32 cellular contexts compared by ENCODE assay signal in the genomic region with DNA sequence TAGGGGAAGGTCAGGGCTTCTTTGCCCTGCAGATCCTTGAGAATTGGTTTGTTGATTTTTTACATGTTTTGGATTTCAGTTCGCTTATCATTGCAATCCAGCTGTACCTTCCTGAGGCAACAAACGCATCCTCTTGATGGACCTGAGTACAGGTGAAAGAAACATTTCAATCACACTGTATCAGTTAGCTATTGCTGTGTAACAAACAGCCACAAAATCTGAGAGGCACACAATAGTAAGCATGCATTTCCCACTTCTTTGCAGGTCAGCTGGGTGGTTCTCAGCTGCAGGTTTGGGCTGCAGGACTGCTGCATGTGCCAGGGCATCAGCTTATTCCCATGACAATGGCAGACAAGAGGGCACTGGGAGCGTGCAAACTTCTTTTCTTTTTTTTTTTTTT.
"Had no signal": no experiment of that assay in that cellular context is flagged by ENCODE, and none has a peak within 500 bp of the region (broad histone marks: within the 10 kb centered on the region; RNA-seq: fewer than 3 reads in every experiment).

No MANE protein-coding gene starts in this region.

- DNase-seq: activated effector memory CD4-positive, alpha-beta T cell treated with anti-CD3 and anti-CD28 coated beads, Interleukin-2, amount 50 U/mL, for 16 hours; activated effector memory CD4-positive, alpha-beta T cell treated with Interleukin-2 at 50 U/mL for 16 hours; activated gamma-delta T cell; activated gamma-delta T cell treated with Interleukin-2 at 50 U/mL for 16 hours; activated naive CD4-positive, alpha-beta T cell; activated naive CD4-positive, alpha-beta T cell treated with anti-CD3 and anti-CD28 coated beads for 36 hours; activated naive CD4-positive, alpha-beta T cell treated with anti-CD3 and anti-CD28 coated beads, Interleukin-2, amount 10 ng/mL, durations not matched to agents 7 days and 5 days; activated naive CD4-positive, alpha-beta T cell treated with anti-CD3 and anti-CD28 coated beads, Interleukin-2, amount 50 U/mL, for 16 hours; activated naive CD4-positive, alpha-beta T cell treated with Interleukin-2 at 50 U/mL for 16 hours; activated naive CD8-positive, alpha-beta T cell treated with anti-CD3 and anti-CD28 coated beads for 36 hours; activated naive CD8-positive, alpha-beta T cell treated with anti-CD3 and anti-CD28 coated beads, Interleukin-2, amount 10 ng/mL, durations not matched to agents 7 days and 5 days; activated naive CD8-positive, alpha-beta T cell treated with anti-CD3 and anti-CD28 coated beads, Interleukin-2, amount 50 U/mL, for 24 hours; activated T-cell treated with anti-CD3 and anti-CD28 coated beads, Interleukin-2, amount 50 U/mL, for 24 hours; activated T-cell treated with anti-CD3 and anti-CD28 coated beads, Interleukin-2, amount 50 U/mL, for 4 hours; activated T-cell treated with anti-CD3 and anti-CD28 coated beads, Interleukin-2, amount 50 U/mL, for 48 hours; activated T-cell treated with anti-CD3 and anti-CD28 coated beads, Interleukin-2, amount 50 U/mL, for 72 hours; amniotic stem cell; amygdala; anterior cingulate cortex; body of pancreas; brain microvascular endothelial cell; caudate nucleus; central memory CD4-positive, alpha-beta T cell; cerebellar nuclear complex had no signal

- H3K27ac ChIP-seq: adrenal gland, ascending aorta, body of pancreas, brain microvascular endothelial cell, breast epithelium, cardiac muscle cell had no signal

- H3K27me3 ChIP-seq: adrenal gland, ascending aorta, body of pancreas, brain microvascular endothelial cell, cardiac muscle cell had no signal

- FAIRE-seq: astrocyte, bronchial epithelial cell had no signal

- ATAC-seq: activated naive CD4-positive, alpha-beta T cell treated with anti-CD3 and anti-CD28 coated beads, Interleukin-2, amount 50 U/mL, for 72 hours; activated naive CD8-positive, alpha-beta T cell treated with anti-CD3 and anti-CD28 coated beads, Interleukin-2, amount 50 U/mL, for 24 hours; activated T-cell treated with anti-CD3 and anti-CD28 coated beads, Interleukin-2, amount 50 U/mL, for 4 hours; activated T-cell treated with anti-CD3 and anti-CD28 coated beads, Interleukin-2, amount 50 U/mL, for 72 hours; activated T-helper 17 cell treated with anti-CD3 and anti-CD28 coated beads, Interleukin-2, amount 50 U/mL, for 72 hours; body of pancreas had no signal

- H3K36me3 ChIP-seq: adrenal gland, ascending aorta, brain microvascular endothelial cell, breast epithelium, cardiac muscle cell had no signal

- H3K4me3 ChIP-seq: adrenal gland, ascending aorta, body of pancreas, breast epithelium, cardiac muscle cell had no signal

- H3K4me1 ChIP-seq: adrenal gland, ascending aorta, body of pancreas, breast epithelium had no signal

- H3K9me3 ChIP-seq: adrenal gland, ascending aorta, body of pancreas, breast epithelium had no signal
